ENCODE assay signal across 9 cellular contexts in the genomic region with DNA sequence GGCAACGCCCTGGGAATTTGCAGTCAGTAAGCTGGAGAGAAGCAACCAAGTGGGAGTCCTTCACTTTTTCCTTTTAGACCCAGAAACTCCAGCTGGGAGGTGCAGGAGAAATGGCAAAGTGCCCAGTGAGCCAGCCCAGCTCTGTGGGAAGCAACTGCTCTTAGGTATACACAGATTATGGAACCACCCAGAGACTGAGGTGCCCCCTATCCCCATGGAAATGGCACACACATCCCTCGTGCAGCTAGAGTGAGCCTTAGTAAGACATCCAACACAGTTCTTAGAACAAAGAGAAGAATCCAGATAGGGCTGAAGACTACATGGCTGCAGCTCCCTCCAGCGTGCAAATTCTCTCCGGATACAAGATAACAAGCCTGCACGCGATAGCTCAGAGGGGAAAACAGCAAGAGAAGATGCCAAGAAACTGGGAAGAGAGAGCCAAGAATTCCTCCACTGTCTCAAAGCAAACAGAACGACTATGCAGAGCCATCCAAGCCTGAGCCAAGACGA. TPM values are rescaled to one million over a fixed set of nuclear protein-coding genes. Genes with fewer than 3 reads are reported as not detected.
DNase-seq lines count a peak whose midpoint lies in the region; ATAC-seq and TF ChIP-seq lines count a peak whose summit lies in the region.
"Had no signal": no experiment of that assay in that cellular context is flagged by ENCODE, and none has a peak within 500 bp of the region (broad histone marks: within the 10 kb centered on the region; RNA-seq: fewer than 3 reads in every experiment).

No MANE protein-coding gene starts in this region.

- peak overlapping the region; percentile 90 for H3K27ac ChIP-seq in RWPE1

- H3K4me1 Mint-ChIP-seq in T-cell: peaks cover 43 to 64% (median 53%) of the 10 kb centered on the region in 3 donors

- no peaks in the 10 kb centered on the region; the same call in 1 of the 2 replicates for H3K36me3 ChIP-seq in BJ (ENCODE audit: control insufficient read depth, insufficient read depth, low read length)

- POLR2A ChIA-PET in BJ (lab: Charles Lee) (no interaction called here), RWPE1 (lab: Yijun Ruan, JAX; ENCODE audit: low non-redundant PET) (no interaction called here), T-cell (lab: Charles Lee) (interaction anchor here in 1 of 2 donors (0.5 kb wide), 1 partner anchor 89 kb away, joined by 3 read pairs; no protein-coding TSS in a partner anchor)

- no peak overlapping the region for H3K4me3 ChIP-seq in BJ (ENCODE audit: low read depth, low read length)
- no peak overlapping the region for H3K4me3 ChIP-seq in fibroblast of the aortic adventitia (ENCODE audit: low read depth, low read length)

- DNase-seq in BJ (ENCODE audit: low read depth) (peak; percentile 74), RWPE1 (ENCODE audit: low spot score) (no peak), fibroblast of the aortic adventitia (ENCODE audit: low read depth) (peak; percentile 96), posterior cingulate gyrus (peak in 7 of 10 donors; percentile 31 to 90 (median 41)), T-cell (no peak), iPS-NIHi11 (ENCODE audit: low spot score) (no peak)
- DNase-seq in activated T-cell treated with anti-CD3 and anti-CD28 coated beads, Interleukin-2, amount 50 U/mL, for 1 hour: no peak
- DNase-seq: T-helper 9 cell had no signal

- peak overlapping the region in 1 of 2 donors; percentile 75 for H3K27ac Mint-ChIP-seq in T-cell

- CTCF ChIA-PET in BJ (lab: Yijun Ruan, JAX): interaction anchor here (0.9 to 2.1 kb wide), 4 partner anchors 20 to 77 kb away, joined by 3 to 13 read pairs (median 4); a partner anchor contains a TSS
- CTCF ChIA-PET in RWPE1 (lab: Yijun Ruan, JAX): no interaction called here
- CTCF ChIA-PET in T-cell (lab: Charles Lee): interaction anchor here in 1 of 2 donors (0.9 kb wide), 1 partner anchor 44 kb away, joined by 3 read pairs; no protein-coding TSS in a partner anchor

- peaks cover 18% of the 10 kb centered on the region for H3K36me3 Mint-ChIP-seq in T-cell

- no peaks in the 10 kb centered on the region for H3K9me3 Mint-ChIP-seq in T-cell

- intact Hi-C loops in posterior cingulate gyrus (cut with DNase I): no loop called here

- TF ChIP-seq CTCF in BJ (IDR thresholded peaks at IDR 0.05; ENCODE audit: insufficient read depth, low read depth, low read length) (peak; percentile 36), RWPE1 (conservative IDR thresholded peaks at IDR 0.05; ENCODE audit: low read depth) (no peak), fibroblast of the aortic adventitia (IDR thresholded peaks at IDR 0.05; ENCODE audit: insufficient read depth, low read length) (peak; percentile 27)

- H3K27me3 Mint-ChIP-seq in T-cell: peaks cover 0 to 44% of the 10 kb centered on the region in 2 donors

- ATAC-seq in T-cell (replicated peaks in 1 of 4): no peak
- ATAC-seq in HG03045 (IDR thresholded peaks at IDR 0.05; ENCODE audit: unreplicated experiment): no peak

- H3K4me3 Mint-ChIP-seq in T-cell: no peak overlapping the region

- H3K27me3 ChIP-seq in BJ (ENCODE audit: control insufficient read depth, insufficient read depth, low read length): no peaks in the 10 kb centered on the region

RNA-seq across cellular contexts. Expression of a gene that starts 26.6 kb away (rescaled TPM):
- 33.4 and 42.6 TPM in 2 replicates for polyA plus RNA-seq in BJ (2011; rRNA removed)
- polyA minus RNA-seq in BJ (2011; rRNA and poly(A)+ RNA removed): 41.0 and 76.0 TPM in 2 replicates
- total RNA-seq in fibroblast of the aortic adventitia (ENCODE audit: low replicate concordance) (37.1 and 80.5 TPM in 2 replicates), T-cell (100 to 1,000 TPM in 1 of 5 donors, 10 to 100 TPM in 4; 66.5 to 102 (median 85.0) TPM)

RNA-seq across cellular contexts. Expression of a gene that starts 51.2 kb away (rescaled TPM):
- polyA plus RNA-seq in BJ (2011; rRNA removed): 10.9 and 11.9 TPM in 2 replicates
- polyA minus RNA-seq in BJ (2011; rRNA and poly(A)+ RNA removed): 11.4 and 17.8 TPM in 2 replicates
- total RNA-seq in fibroblast of the aortic adventitia (ENCODE audit: low replicate concordance): 21.6 and 27.4 TPM in 2 replicates
- 100 to 1,000 TPM in 3 of 5 donors, 10 to 100 TPM in 2; 84.9 to 129 (median 100) TPM for total RNA-seq in T-cell

Comparison
In these comparisons a context has a peak if more than half of its experiments do, and no peak if none do; other contexts are left out.
1. DNase-seq: peak in BJ (single experiment), fibroblast of the aortic adventitia (single experiment) and posterior cingulate gyrus (7 of 10); none in RWPE1 (single experiment), activated T-cell treated with anti-CD3 and anti-CD28 coated beads, Interleukin-2, amount 50 U/mL, for 1 hour (single experiment), T-cell (0 of 34) and iPS-NIHi11 (single experiment).